ENCODE assay signal across 1 cellular context in genomic region chr10:114928818-114929217, GRCh38.
TF ChIP-seq lines count a peak whose summit lies in the region.

No MANE protein-coding gene starts in this region.

TF ChIP-seq in GM23338, 12 proteins besides CTCF, POLR2A, EP300 and RAD21 (continued from another document):
- no peak for TF ChIP-seq ZNF462 (CRISPR knock-in tag; IDR thresholded peaks at IDR 0.05)
- TF ChIP-seq CREB1 (CRISPR knock-in tag; IDR thresholded peaks at IDR 0.05; ENCODE audit: low read depth) = no peak
- TF ChIP-seq JUNB (IDR thresholded peaks at IDR 0.05; ENCODE audit: unreplicated experiment) = no peak
